20 cellular contexts compared by ENCODE assay signal in genomic region chr6:122797537-122797936, GRCh38. TPM values are rescaled to one million over a fixed set of nuclear protein-coding genes. Genes with fewer than 3 reads are reported as not detected.
DNase-seq lines count a peak whose midpoint lies in the region; ATAC-seq and TF ChIP-seq lines count a peak whose summit lies in the region.
"Had no signal": no experiment of that assay in that cellular context is flagged by ENCODE, and none has a peak within 500 bp of the region (broad histone marks: within the 10 kb centered on the region; RNA-seq: fewer than 3 reads in every experiment).

No MANE protein-coding gene starts in this region.

- no TSS peak for BruUV-seq in MCF 10A (replicated peaks; lab: Mats Ljungman, UMichigan)

- H3K4me3 Mint-ChIP-seq in MCF 10A (ENCODE audit: unreplicated experiment): no peak overlapping the region
- H3K4me3 Mint-ChIP-seq: activated B cell treated with CpG ODN at 0.5 μM for 24 hours, H9, nephron had no signal

- no peaks in the 10 kb centered on the region for H3K27me3 Mint-ChIP-seq in MCF 10A (ENCODE audit: insufficient read depth, unreplicated experiment)
- H3K27me3 Mint-ChIP-seq: activated B cell treated with CpG ODN at 0.5 μM for 24 hours had no signal

- no peaks in the 10 kb centered on the region for H3K27me3 ChIP-seq in breast epithelium
- no peaks in the 10 kb centered on the region for H3K27me3 ChIP-seq in colonic mucosa
- H3K27me3 ChIP-seq in muscle layer of duodenum (ENCODE audit: low read depth, low read length): no peaks in the 10 kb centered on the region
- H3K27me3 ChIP-seq: heart left ventricle, testis had no signal

- DNase-seq in MCF 10A (ENCODE audit: unreplicated experiment) (no peak), breast epithelium (ENCODE audit: low spot score in 2 of 2) (no peak), colonic mucosa (no peak), NCI-H2171 treated with DMSO at 0.1 percent for 48 hours (lab: John Stamatoyannopoulos, UW) (no peak), GOT3 (lab: John Stamatoyannopoulos, UW) (no peak), Right ventricle myocardium inferior (ENCODE audit: missing footprints) (no peak), NCI-H1436 treated with DMSO at 0.1 percent for 48 hours (lab: John Stamatoyannopoulos, UW) (no peak)
- DNase-seq: activated B cell treated with CpG ODN at 0.5 μM for 24 hours; activated CD8-positive, alpha-beta memory T cell treated with anti-CD3 and anti-CD28 coated beads for 24 hours; effector CD8-positive, alpha-beta T cell; H9; heart left ventricle; KG1; NCI-H524; SHP77; testis had no signal

- TF ChIP-seq POLR2A in breast epithelium (IDR thresholded peaks at IDR 0.05): no peak

- no peaks in the 10 kb centered on the region for H3K9me3 Mint-ChIP-seq in MCF 10A (ENCODE audit: unreplicated experiment)
- H3K9me3 Mint-ChIP-seq: activated B cell treated with CpG ODN at 0.5 μM for 24 hours, H9, nephron had no signal

- H3K27ac ChIP-seq in breast epithelium: no peak overlapping the region
- peak overlapping the region; percentile 81 for H3K27ac ChIP-seq in colonic mucosa
- peak overlapping the region; percentile 36 for H3K27ac ChIP-seq in muscle layer of duodenum (ENCODE audit: low read length)
- H3K27ac ChIP-seq: testis had no signal

- peak overlapping the region; percentile 69 for H3K27ac Mint-ChIP-seq in MCF 10A (ENCODE audit: low read depth, unreplicated experiment)
- H3K27ac Mint-ChIP-seq: activated B cell treated with CpG ODN at 0.5 μM for 24 hours, H9 had no signal

- CTCF ChIA-PET in MCF 10A (lab: Yijun Ruan, JAX): interaction anchor here (0.7 to 6.6 kb wide), 8 partner anchors 7 to 980 kb away, joined by 3 to 54 read pairs (median 17); partner anchors contain the start of gene SMPDL3A

- H3K36me3 ChIP-seq in breast epithelium (no peaks in the 10 kb centered on the region), colonic mucosa (no peaks in the 10 kb centered on the region), muscle layer of duodenum (ENCODE audit: control insufficient read depth in 1 of 2, insufficient read depth in 2 of 2, low read length in 2 of 2) (peaks cover 0 to 7% of the 10 kb centered on the region in 2 donors)

- H3K4me3 ChIP-seq in breast epithelium (no peak overlapping the region), colonic mucosa (no peak overlapping the region), muscle layer of duodenum (ENCODE audit: low read depth in 1 of 2, low read length in 2 of 2) (no peak overlapping the region)
- H3K4me3 ChIP-seq: heart left ventricle, testis had no signal

- no peak for ATAC-seq in Right ventricle myocardium inferior

- no peaks in the 10 kb centered on the region for H3K4me1 ChIP-seq in breast epithelium
- peaks cover 3% of the 10 kb centered on the region for H3K4me1 ChIP-seq in colonic mucosa
- no peaks in the 10 kb centered on the region for H3K4me1 ChIP-seq in muscle layer of duodenum (ENCODE audit: control insufficient read depth in 1 of 2, insufficient read depth in 2 of 2, low read length in 2 of 2)
- H3K4me1 ChIP-seq: testis had no signal

- H3K4me1 Mint-ChIP-seq in MCF 10A (ENCODE audit: insufficient read depth, unreplicated experiment): peaks cover 14% of the 10 kb centered on the region
- H3K4me1 Mint-ChIP-seq: activated B cell treated with CpG ODN at 0.5 μM for 24 hours had no signal

- H3K9me3 ChIP-seq in breast epithelium (no peaks in the 10 kb centered on the region), colonic mucosa (no peaks in the 10 kb centered on the region), muscle layer of duodenum (ENCODE audit: control insufficient read depth in 1 of 2, low read length in 2 of 2) (no peaks in the 10 kb centered on the region)
- H3K9me3 ChIP-seq: heart left ventricle, testis had no signal

- intact Hi-C loops in MCF 10A (cut with micrococcal nuclease) (no loop called here), breast epithelium (cut with DNase I; ENCODE audit: low total_unique reads) (no loop called here), colonic mucosa (cut with DNase I) (no loop called here), Right ventricle myocardium inferior (cut with DNase I) (loop anchor here (5.0 kb wide), 1 partner anchor 40 kb away; no protein-coding TSS in a partner anchor)

- POLR2A ChIA-PET in MCF 10A (lab: Yijun Ruan, JAX): interaction anchor here (0.8 to 9.2 kb wide), 6 partner anchors 7 to 326 kb away, joined by 3 to 202 read pairs (median 4); partner anchors contain the start of genes SERINC1 and SMPDL3A

- TF ChIP-seq CTCF in MCF 10A (IDR thresholded peaks at IDR 0.05; ENCODE audit: unreplicated experiment) (no peak), breast epithelium (IDR thresholded peaks at IDR 0.05) (no peak), colonic mucosa (IDR thresholded peaks at IDR 0.05) (no peak)

- H3K9ac ChIP-seq in colonic mucosa (ENCODE audit: low read depth in 2 of 2, low read length in 2 of 2): peak overlapping the region in 1 of 2 donors; percentile 27

- no peaks in the 10 kb centered on the region for H3K36me3 Mint-ChIP-seq in MCF 10A (ENCODE audit: insufficient read depth, unreplicated experiment)

RNA-seq across cellular contexts. Expression of gene SMPDL3A, which starts 8.5 kb away (rescaled TPM):
- 3.5 and 4.7 TPM in 2 replicates for total RNA-seq in MCF 10A (2022)
- 10 to 100 TPM in 2 of 3 donors, 1 to 10 TPM in 1; 9.1 to 26.5 (median 17.0) TPM for total RNA-seq in breast epithelium
- 10 to 100 TPM; 47.5 to 86.5 TPM for total RNA-seq in colonic mucosa
- 4.5 TPM for total RNA-seq in Right ventricle myocardium inferior

RNA-seq across cellular contexts. Expression of gene FABP7, which starts 18.0 kb away (rescaled TPM):
- total RNA-seq in MCF 10A (2022) (not detected in 2 replicates), breast epithelium (1 to 10 TPM in 2 of 3 donors, not detected in 1; 2.6 to 3.6 TPM), colonic mucosa (not detected), Right ventricle myocardium inferior (not detected)
- total RNA-seq: activated B cell treated with CpG ODN at 0.5 μM for 24 hours, cardiac septum, posterior vena cava, testis had no signal

Comparison
In these comparisons a context has a peak if more than half of its experiments do, and no peak if none do; other contexts are left out.
1. H3K27ac ChIP-seq: peak in colonic mucosa (single experiment) and muscle layer of duodenum (single experiment); none in breast epithelium (0 of 2).